Comparison of ENCODE assay signal across 10 cellular contexts in genomic region chr5:173016069-173016455, GRCh38. TPM values are rescaled to one million over a fixed set of nuclear protein-coding genes. Genes with fewer than 3 reads are reported as not detected.
DNase-seq lines count a peak whose midpoint lies in the region; ATAC-seq, FAIRE-seq and TF ChIP-seq lines count a peak whose summit lies in the region.
"Had no signal": no experiment of that assay in that cellular context is flagged by ENCODE, and none has a peak within 500 bp of the region (broad histone marks: within the 10 kb centered on the region; RNA-seq: fewer than 3 reads in every experiment).

No MANE protein-coding gene starts in this region.

- WGBS in mammary epithelial cell (ENCODE audit: low coverage, missing lambda C conversion rate), result 100% methylated on average over 4 of the region's 6 CpGs

- H3K27ac Mint-ChIP-seq in activated naive CD4-positive, alpha-beta T cell treated with anti-CD3 and anti-CD28 coated beads for 36 hours, result peak overlapping the region; percentile 68

- H4K20me1 ChIP-seq in mammary epithelial cell (ENCODE audit: insufficient read depth, low read length), result no peaks in the 10 kb centered on the region

- H3K9ac ChIP-seq in mammary epithelial cell (ENCODE audit: insufficient read depth, low read length), result peak overlapping the region; percentile 17
- H3K9ac ChIP-seq in mucosa of rectum (ENCODE audit: low read depth in 1 of 2, low read length in 2 of 2), result no peak overlapping the region

- dilution Hi-C loops in mammary epithelial cell (cut with HindIII; ENCODE audit: low sequenced_read_pairs), result no loop called here

- no peak for FAIRE-seq in HTR-8/SVneo (lab: Jason Lieb, UNC)
- FAIRE-seq: colon had no signal

- no peak for TF ChIP-seq CTCF in mammary epithelial cell (conservative IDR thresholded peaks at IDR 0.05 in 1 of 2, IDR thresholded peaks at IDR 0.05 in 1 of 2; ENCODE audit: extremely low read depth in 1 of 2, insufficient read depth in 1 of 2, low read depth in 1 of 2, low read length in 2 of 2)
- no peak for TF ChIP-seq CTCF in tibial artery (IDR thresholded peaks at IDR 0.05)

- peaks cover 46% of the 10 kb centered on the region for H3K4me1 Mint-ChIP-seq in activated naive CD4-positive, alpha-beta T cell treated with anti-CD3 and anti-CD28 coated beads for 36 hours (ENCODE audit: low read depth)

- CTCF ChIA-PET in activated naive CD4-positive, alpha-beta T cell treated with anti-CD3 and anti-CD28 coated beads for 36 hours (lab: Charles Lee), result interaction anchor here (1.1 to 1.3 kb wide), 2 partner anchors 19 to 32 kb away, joined by 4 to 6 read pairs; partner anchors contain the start of gene ATP6V0E1
- CTCF ChIA-PET in mammary epithelial cell (lab: Charles Lee; ENCODE audit: low non-redundant PET), result interaction anchor here (0.7 kb wide), 1 partner anchor 313 kb away, joined by 11 read pairs; no protein-coding TSS in a partner anchor

- no TSS peak for BruUV-seq in mammary epithelial cell (replicated peaks; lab: Mats Ljungman, UMichigan)

- intact Hi-C loops in activated naive CD4-positive, alpha-beta T cell treated with anti-CD3 and anti-CD28 coated beads for 36 hours (cut with micrococcal nuclease), result no loop called here
- intact Hi-C loops in mammary epithelial cell (cut with micrococcal nuclease) (no loop called here), tibial artery (cut with DNase I; ENCODE audit: low total_unique reads) (no loop called here)

- in situ Hi-C loops in mammary epithelial cell (cut with MboI; ENCODE audit: low sequenced_read_pairs in 2 of 2), result no loop called here

- no peak overlapping the region for H2AFZ ChIP-seq in mammary epithelial cell (ENCODE audit: low read depth, low read length)

- H3K36me3 ChIP-seq in mammary epithelial cell (ENCODE audit: insufficient read depth, low read length) (no peaks in the 10 kb centered on the region), mucosa of rectum (ENCODE audit: control insufficient read depth in 2 of 2, insufficient read depth in 2 of 2, low read length in 2 of 2) (peaks cover 8 to 10% of the 10 kb centered on the region in 2 donors), tibial artery (peaks cover 6 to 10% (median 8%) of the 10 kb centered on the region in 3 donors)

- peak overlapping the region; percentile 62 for H3K27ac ChIP-seq in mammary epithelial cell (ENCODE audit: insufficient read depth, low read depth, low read length)
- peak overlapping the region; percentile 54 to 56 for H3K27ac ChIP-seq in mucosa of rectum (ENCODE audit: low read depth in 2 of 2, low read length in 2 of 2)
- peak overlapping the region; percentile 74 to 76 for H3K27ac ChIP-seq in tibial artery

- H3K79me2 ChIP-seq in mammary epithelial cell (ENCODE audit: insufficient read depth, low read length), result peaks cover 87% of the 10 kb centered on the region

- H3K4me3 ChIP-seq in mammary epithelial cell (replicated peaks in 1 of 3; ENCODE audit: insufficient read depth in 1 of 3, low read depth in 2 of 3, low read length in 3 of 3) (no peak overlapping the region), mucosa of rectum (ENCODE audit: low read length in 2 of 2) (no peak overlapping the region), tibial artery (peak overlapping the region in 1 of 2 donors; percentile 12)

- H3K27me3 ChIP-seq in mammary epithelial cell (ENCODE audit: insufficient read depth, low read length) (no peaks in the 10 kb centered on the region), mucosa of rectum (ENCODE audit: control insufficient read depth in 2 of 2, insufficient read depth in 2 of 2, low read length in 2 of 2) (no peaks in the 10 kb centered on the region), tibial artery (no peaks in the 10 kb centered on the region)

- no peak for DNase-seq in activated naive CD4-positive, alpha-beta T cell treated with anti-CD3 and anti-CD28 coated beads for 36 hours
- no peak for DNase-seq in activated naive CD4-positive, alpha-beta T cell treated with Interleukin-2 at 50 U/mL for 16 hours
- no peak for DNase-seq in mammary epithelial cell
- no peak for DNase-seq in tibial artery
- no peak for DNase-seq in HTR-8/SVneo (ENCODE audit: insufficient read length, low spot score)
- DNase-seq: NCI-H510A had no signal

- H3K4me1 ChIP-seq in mammary epithelial cell (ENCODE audit: insufficient read depth, low read length) (peaks cover 26% of the 10 kb centered on the region), mucosa of rectum (ENCODE audit: control insufficient read depth in 2 of 2, insufficient read depth in 2 of 2, low read length in 2 of 2) (no peaks in the 10 kb centered on the region), tibial artery (peaks cover 0 to 50% (median 27%) of the 10 kb centered on the region in 4 donors)

- no peaks in the 10 kb centered on the region for H3K9me3 ChIP-seq in mammary epithelial cell (replicated peaks; ENCODE audit: insufficient read depth, low read length)
- H3K9me3 ChIP-seq in mucosa of rectum (ENCODE audit: control insufficient read depth in 2 of 2, low read length in 2 of 2), result no peaks in the 10 kb centered on the region
- H3K9me3 ChIP-seq in tibial artery, result no peaks in the 10 kb centered on the region

- H3K36me3 Mint-ChIP-seq in activated naive CD4-positive, alpha-beta T cell treated with anti-CD3 and anti-CD28 coated beads for 36 hours (ENCODE audit: low read depth), result peaks cover 15% of the 10 kb centered on the region

- ATAC-seq in GM19463 (IDR thresholded peaks at IDR 0.05; ENCODE audit: unreplicated experiment) (no peak), GM21723 (IDR thresholded peaks at IDR 0.05; ENCODE audit: unreplicated experiment) (no peak)

- no peaks in the 10 kb centered on the region for H3K27me3 Mint-ChIP-seq in activated naive CD4-positive, alpha-beta T cell treated with anti-CD3 and anti-CD28 coated beads for 36 hours (ENCODE audit: low read depth)

- no peak overlapping the region for H3K4me3 Mint-ChIP-seq in activated naive CD4-positive, alpha-beta T cell treated with anti-CD3 and anti-CD28 coated beads for 36 hours

- no peaks in the 10 kb centered on the region for H3K9me3 Mint-ChIP-seq in activated naive CD4-positive, alpha-beta T cell treated with anti-CD3 and anti-CD28 coated beads for 36 hours

- peak overlapping the region; percentile 75 for H3K4me2 ChIP-seq in mammary epithelial cell (ENCODE audit: insufficient read depth, low read depth, low read length)

RNA-seq across cellular contexts. Expression of gene ATP6V0E1, which starts 32.5 kb away (rescaled TPM):
- 10 to 100 TPM; 70.9 to 71.9 TPM for total RNA-seq in activated naive CD4-positive, alpha-beta T cell treated with anti-CD3 and anti-CD28 coated beads for 36 hours
- 100 to 1,000 TPM; 147 to 154 TPM for total RNA-seq in mammary epithelial cell
- 213 TPM for polyA plus RNA-seq in mammary epithelial cell
- 157 TPM for polyA minus RNA-seq in mammary epithelial cell

RNA-seq across cellular contexts. Expression of gene CREBRF, which starts 40.1 kb away (rescaled TPM):
- 10 to 100 TPM; 17.0 to 18.3 TPM for total RNA-seq in activated naive CD4-positive, alpha-beta T cell treated with anti-CD3 and anti-CD28 coated beads for 36 hours
- total RNA-seq in mammary epithelial cell, result 10 to 100 TPM in 1 of 2 donors, 1 to 10 TPM in 1; 8.0 to 17.2 TPM
- polyA plus RNA-seq in mammary epithelial cell, result 1.6 TPM
- 17.0 TPM for polyA minus RNA-seq in mammary epithelial cell

RNA-seq across cellular contexts. Expression of gene RPL26L1, which starts 56.8 kb away (rescaled TPM):
- total RNA-seq in activated naive CD4-positive, alpha-beta T cell treated with anti-CD3 and anti-CD28 coated beads for 36 hours, result 10 to 100 TPM; 75.4 to 82.7 TPM
- total RNA-seq in mammary epithelial cell, result 10 to 100 TPM; 31.8 to 58.5 TPM
- 120 TPM for polyA plus RNA-seq in mammary epithelial cell
- 11.9 TPM for polyA minus RNA-seq in mammary epithelial cell
